In genomic region chr1:11533790-11534787, GRCh38 we compare ENCODE assay signal across 19 cellular contexts. TPM values are rescaled to one million over a fixed set of nuclear protein-coding genes. Genes with fewer than 3 reads are reported as not detected.
"Had no signal": no experiment of that assay in that cellular context is flagged by ENCODE, and none has a peak within 500 bp of the region (broad histone marks: within the 10 kb centered on the region; RNA-seq: fewer than 3 reads in every experiment).

No MANE protein-coding gene starts in this region.

- H3K36me3 ChIP-seq: heart left ventricle, left lung, lower lobe of right lung, right atrium auricular region, vagina had no signal

- H3K4me3 Mint-ChIP-seq: endodermal cell, memory B cell, naive B cell, nephron, type B pancreatic cell had no signal

- ATAC-seq: heart left ventricle, left lung, lower lobe of right lung had no signal

- H3K27ac Mint-ChIP-seq: endodermal cell, memory B cell, naive B cell, nephron, type B pancreatic cell had no signal

- H3K4me1 Mint-ChIP-seq: memory B cell, naive B cell, nephron had no signal

- H3K4me1 ChIP-seq: heart left ventricle, left lung, lower lobe of right lung, right atrium auricular region, vagina had no signal

- H3K36me3 Mint-ChIP-seq: memory B cell, naive B cell, type B pancreatic cell had no signal

- DNase-seq: effector CD4-positive, alpha-beta T cell; endodermal cell; foreskin melanocyte; heart left ventricle; hippocampal formation; lower lobe of right lung; midbrain; naive B cell; small intestine; stimulated activated CD4-positive, alpha-beta T cell treated with anti-CD3 and anti-CD28 coated beads, Interleukin-2, amount 100 ng/mL, for 48 hours; stimulated activated naive CD4-positive, alpha-beta T cell treated with Interleukin-2 at 50 U/mL for 16 hours had no signal

- FAIRE-seq: small intestine had no signal

- H3K9me3 Mint-ChIP-seq: endodermal cell, memory B cell, naive B cell, nephron, type B pancreatic cell had no signal

- H3K27ac ChIP-seq: coronary artery, heart left ventricle, left lung, lower lobe of right lung, right atrium auricular region, vagina had no signal

- H3K9me3 ChIP-seq: heart left ventricle, left lung, lower lobe of right lung, right atrium auricular region, vagina had no signal

- H3K27me3 ChIP-seq: right atrium auricular region, vagina had no signal

- H3K4me3 ChIP-seq: coronary artery, heart left ventricle, left lung, lower lobe of right lung, right atrium auricular region, vagina had no signal

RNA-seq across cellular contexts. Expression of gene DISP3, which starts 55.1 kb away (rescaled TPM):
- total RNA-seq: vagina had no signal
- polyA plus RNA-seq: esophagus had no signal
